8 cellular contexts compared by ENCODE assay signal in the genomic region with DNA sequence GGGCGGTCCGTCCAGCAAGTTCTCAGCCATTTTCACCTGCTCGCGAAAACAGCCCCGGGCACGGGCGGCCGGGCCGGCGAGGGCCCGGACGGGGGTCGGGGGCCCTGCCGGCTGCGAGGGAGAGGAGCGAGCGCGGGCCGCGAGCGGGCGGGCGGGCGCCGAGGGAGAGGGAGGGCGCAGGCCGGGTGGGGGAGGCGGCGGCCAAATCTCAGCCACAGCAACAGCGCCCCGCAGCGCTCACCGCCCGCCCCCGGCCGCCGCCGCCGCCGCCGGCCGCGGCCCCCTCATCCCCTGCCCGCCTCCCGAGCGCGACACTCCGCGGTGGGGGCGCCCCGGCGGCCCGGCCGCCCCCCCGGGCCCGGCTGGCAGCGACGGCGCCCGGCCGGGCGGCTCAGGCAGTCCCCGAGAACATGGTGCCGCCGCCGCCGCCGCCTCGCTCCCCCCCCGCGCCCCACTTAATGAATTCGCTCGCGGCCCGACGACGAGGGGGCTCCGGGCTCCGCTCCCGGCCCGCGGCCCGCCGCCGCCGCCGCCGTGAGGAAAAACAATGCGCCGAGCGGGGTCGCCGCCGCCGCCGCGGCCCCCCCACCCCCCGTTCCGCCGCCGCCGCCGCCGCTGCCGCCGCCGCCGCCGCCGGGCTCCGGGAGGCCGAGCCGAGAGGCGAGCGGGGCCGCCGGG. TPM values are rescaled to one million over a fixed set of nuclear protein-coding genes. Genes with fewer than 3 reads are reported as not detected.
DNase-seq lines count a peak whose midpoint lies in the region; ATAC-seq and TF ChIP-seq lines count a peak whose summit lies in the region.

No MANE protein-coding gene starts in this region.

- H3K27ac Mint-ChIP-seq in activated T-cell treated with anti-CD3 and anti-CD28 coated beads, Interleukin-2, amount 50 U/mL, for 24 hours = peak overlapping the region; percentile 50
- peak overlapping the region in 3 of 10 donors; percentile 92 to 96 (median 95) for H3K27ac Mint-ChIP-seq in naive thymus-derived CD8-positive, alpha-beta T cell

- peak overlapping the region; percentile 71 to 95 (median 87) for H3K27ac ChIP-seq in stomach

- TF ChIP-seq CTCF in stomach (IDR thresholded peaks at IDR 0.05) = peak in 1 of 7 experiments; percentile 30

- WGBS in stomach, 5 donors = 0 to 1% (median 1%) methylated on average over 1 to 107 of the region's 117 CpGs

- peaks cover 22% of the 10 kb centered on the region for H3K36me3 Mint-ChIP-seq in activated T-cell treated with anti-CD3 and anti-CD28 coated beads, Interleukin-2, amount 50 U/mL, for 24 hours (ENCODE audit: low read depth)
- H3K36me3 Mint-ChIP-seq in naive thymus-derived CD8-positive, alpha-beta T cell = peaks cover 0 to 17% (median 5%) of the 10 kb centered on the region in 3 donors

- no peak for TF ChIP-seq EP300 in stomach (IDR thresholded peaks at IDR 0.05)

- TF ChIP-seq POLR2A in stomach (IDR thresholded peaks at IDR 0.05) = no peak

- peak; percentile 42 for ATAC-seq in HG02884 (IDR thresholded peaks at IDR 0.05; ENCODE audit: unreplicated experiment)
- peak; percentile 66 to 67 for ATAC-seq in naive thymus-derived CD8-positive, alpha-beta T cell

- intact Hi-C loops in stomach (cut with DNase I; ENCODE audit: low total_unique reads) = loop anchor here (10.0 kb wide), 1 partner anchor 185 kb away; no protein-coding TSS in a partner anchor

- peaks cover 40 to 50% (median 48%) of the 10 kb centered on the region in 4 donors for H3K4me1 ChIP-seq in stomach

- no peaks in the 10 kb centered on the region for H3K27me3 ChIP-seq in stomach

- peak overlapping the region; percentile 87 for H3K4me3 Mint-ChIP-seq in activated T-cell treated with anti-CD3 and anti-CD28 coated beads, Interleukin-2, amount 50 U/mL, for 24 hours
- H3K4me3 Mint-ChIP-seq in naive thymus-derived CD8-positive, alpha-beta T cell = peak overlapping the region in 6 of 10 donors; percentile 80 to 94 (median 92)

- peak overlapping the region; percentile 90 to 98 (median 95) for H3K4me3 ChIP-seq in stomach

- no peaks in the 10 kb centered on the region for H3K9me3 ChIP-seq in stomach

- no peaks in the 10 kb centered on the region for H3K9me3 Mint-ChIP-seq in activated T-cell treated with anti-CD3 and anti-CD28 coated beads, Interleukin-2, amount 50 U/mL, for 24 hours
- peaks cover 0 to 2% (median 0%) of the 10 kb centered on the region in 9 donors for H3K9me3 Mint-ChIP-seq in naive thymus-derived CD8-positive, alpha-beta T cell

- H3K27me3 Mint-ChIP-seq in activated T-cell treated with anti-CD3 and anti-CD28 coated beads, Interleukin-2, amount 50 U/mL, for 24 hours = peaks cover 5% of the 10 kb centered on the region
- peaks cover 0 to 9% (median 0%) of the 10 kb centered on the region in 5 donors for H3K27me3 Mint-ChIP-seq in naive thymus-derived CD8-positive, alpha-beta T cell

- peaks cover 45% of the 10 kb centered on the region for H3K4me1 Mint-ChIP-seq in activated T-cell treated with anti-CD3 and anti-CD28 coated beads, Interleukin-2, amount 50 U/mL, for 24 hours (ENCODE audit: low read depth)
- H3K4me1 Mint-ChIP-seq in naive thymus-derived CD8-positive, alpha-beta T cell = peaks cover 32 to 53% (median 46%) of the 10 kb centered on the region in 4 donors

- H3K36me3 ChIP-seq in stomach = no peaks in the 10 kb centered on the region

- DNase-seq in NCI-H2107 (lab: John Stamatoyannopoulos, UW) (peak; percentile 13), NCI-H2107 treated with DMSO at 0.1 percent for 48 hours (lab: John Stamatoyannopoulos, UW; ENCODE audit: unreplicated experiment) (no peak), NCI-H69 (lab: John Stamatoyannopoulos, UW) (peak; percentile 80), fibroblast of gingiva (ENCODE audit: low read depth) (peak; percentile 64), stomach (peak; percentile 79)
- peak; percentile 79 for DNase-seq in activated T-cell treated with anti-CD3 and anti-CD28 coated beads, Interleukin-2, amount 50 U/mL, for 24 hours
- DNase-seq in naive thymus-derived CD8-positive, alpha-beta T cell = peak; percentile 56 to 83 (median 71)

- POLR2A ChIA-PET in naive thymus-derived CD8-positive, alpha-beta T cell (lab: Charles Lee) = interaction anchor here (0.6 to 1.5 kb wide), 7 partner anchors 12 to 423 kb away, joined by 3 to 5 read pairs (median 3); no protein-coding TSS in a partner anchor

RNA-seq across cellular contexts. Expression of a gene that starts 0.5 kb away (rescaled TPM):
- total RNA-seq in naive thymus-derived CD8-positive, alpha-beta T cell = 100 to 1,000 TPM; 153 to 167 TPM
- 10 to 100 TPM in 1 of 3 donors, 1 to 10 TPM in 2; 2.9 to 12.0 (median 6.4) TPM for polyA plus RNA-seq in naive thymus-derived CD8-positive, alpha-beta T cell
- total RNA-seq in stomach = 100 to 1,000 TPM in 2 of 5 donors, 10 to 100 TPM in 3; 75.5 to 116 (median 91.1) TPM
- 1 to 10 TPM; 6.7 to 9.3 (median 6.8) TPM for polyA plus RNA-seq in stomach
